Comparison of ENCODE assay signal across 1 cellular context in the genomic region with DNA sequence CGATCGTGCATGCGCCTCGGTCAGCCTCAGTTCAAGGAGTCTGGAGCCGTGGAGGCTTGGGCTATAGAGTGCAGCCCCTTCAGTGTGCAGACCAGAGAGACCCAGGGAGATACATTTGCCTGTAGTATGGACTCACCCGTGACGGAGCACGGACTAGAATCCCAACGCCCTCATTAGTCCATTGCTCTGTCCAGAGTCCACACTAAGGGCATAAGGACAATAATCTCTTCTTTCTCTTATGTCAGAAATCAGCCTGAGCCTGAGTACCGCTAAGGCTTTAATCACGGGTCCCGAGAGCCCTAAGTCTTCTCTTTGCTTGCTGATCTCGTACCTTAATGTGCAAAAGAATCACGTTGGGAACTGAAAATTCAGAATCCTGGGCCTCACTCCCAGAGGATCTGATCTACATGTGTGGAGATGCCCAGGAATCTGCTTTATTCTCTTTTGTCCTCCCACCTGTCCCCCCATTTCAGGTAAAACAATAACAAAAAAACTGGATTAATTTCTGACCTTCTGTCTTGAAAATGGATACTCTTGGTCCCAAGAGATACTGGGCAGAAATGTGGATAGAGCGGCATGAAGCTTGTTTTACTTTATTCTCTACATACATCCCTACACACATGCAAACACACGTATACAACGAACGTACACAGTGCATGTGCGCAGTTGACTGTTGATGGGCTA.
A peak's percentile ranks its signal among the peaks of the same experiment; 100 is the strongest.
TF ChIP-seq lines count a peak whose summit lies in the region.

No MANE protein-coding gene starts in this region.

TF ChIP-seq in H1, 55 proteins besides CTCF, POLR2A, EP300 and RAD21:
- TF ChIP-seq GTF2F1 (IDR thresholded peaks at IDR 0.05; ENCODE audit: borderline replicate concordance, low read depth, low read length), result no peak
- TF ChIP-seq EGR1 (IDR thresholded peaks at IDR 0.05; ENCODE audit: borderline replicate concordance, low read depth, low read length), result no peak
- peak; percentile 16 for TF ChIP-seq KDM4A (IDR thresholded peaks at IDR 0.05; ENCODE audit: low read depth, low read length, severe bottlenecking)
- 0 out of 4 replicates have a peak, but pooled peaks of 1 of the 2 experiments have one; percentile 42 for TF ChIP-seq SIN3A (conservative IDR thresholded peaks at IDR 0.05 in 1 of 2, IDR thresholded peaks at IDR 0.05 in 1 of 2; ENCODE audit: low read depth in 1 of 2, low read length in 2 of 2)
- TF ChIP-seq, protein P1, sequence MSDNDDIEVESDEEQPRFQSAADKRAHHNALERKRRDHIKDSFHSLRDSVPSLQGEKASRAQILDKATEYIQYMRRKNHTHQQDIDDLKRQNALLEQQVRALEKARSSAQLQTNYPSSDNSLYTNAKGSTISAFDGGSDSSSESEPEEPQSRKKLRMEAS (IDR thresholded peaks at IDR 0.05), result no peak
- TF ChIP-seq SAP30 (IDR thresholded peaks at IDR 0.05; ENCODE audit: insufficient read depth, insufficient replicate concordance, low read length), result peak; percentile 62
- TF ChIP-seq SIRT6 (IDR thresholded peaks at IDR 0.05; ENCODE audit: low read length), result no peak
- peak; percentile 62 for TF ChIP-seq ASH2L (IDR thresholded peaks at IDR 0.05; ENCODE audit: low read length)
